Comparison of ENCODE assay signal across 23 cellular contexts in the genomic region with DNA sequence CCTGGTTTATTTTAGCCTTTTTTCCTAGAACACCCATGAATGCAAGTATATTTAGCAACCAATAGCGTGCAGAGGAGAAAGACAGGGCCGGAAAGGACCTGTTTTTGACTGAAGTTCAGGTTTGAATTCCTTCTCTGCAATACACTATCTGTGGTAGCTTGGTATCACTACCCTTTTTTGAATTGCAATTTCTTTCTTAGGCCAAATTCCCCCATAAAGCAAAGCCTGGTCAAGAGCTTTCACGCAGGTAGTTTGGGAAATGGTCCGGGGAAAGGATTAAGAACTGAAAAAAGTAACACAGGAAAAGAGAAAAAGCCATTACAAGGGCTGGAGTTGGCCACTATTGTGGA. TPM values are rescaled to one million over a fixed set of nuclear protein-coding genes. Genes with fewer than 3 reads are reported as not detected.
"Had no signal": no experiment of that assay in that cellular context is flagged by ENCODE, and none has a peak within 500 bp of the region (broad histone marks: within the 10 kb centered on the region; RNA-seq: fewer than 3 reads in every experiment).

No MANE protein-coding gene starts in this region.

- H3K27me3 ChIP-seq: gastrocnemius medialis, heart left ventricle, ovary, tibial nerve, upper lobe of left lung had no signal

- H3K4me3 ChIP-seq: dorsolateral prefrontal cortex, gastrocnemius medialis, left lung, ovary, psoas muscle, skin epidermis, spleen, thoracic aorta, tibial nerve, upper lobe of left lung had no signal

- H3K9me3 ChIP-seq: left lung, psoas muscle, upper lobe of left lung had no signal

- DNase-seq: dorsolateral prefrontal cortex; effector CD4-positive, alpha-beta T cell; gastrocnemius medialis; heart left ventricle; hippocampal formation; left cardiac atrium; left lung; mesendoderm; midbrain; naive thymus-derived CD4-positive, alpha-beta T cell; nephron progenitor cell; nucleus accumbens; ovary; posterior cingulate gyrus; psoas muscle; right cardiac atrium; spleen; stimulated activated naive B cell treated with anti-CD40 and anti-IgM and Interleukin-4, amounts not matched to agents 10 μg/mL and 1 μg/mL and 100 μg/mL, for 72 hours; upper lobe of left lung had no signal

- H3K27ac ChIP-seq: dorsolateral prefrontal cortex, gastrocnemius medialis, ovary, psoas muscle, skin epidermis, spleen, thoracic aorta, tibial nerve, upper lobe of left lung had no signal

- H3K4me1 ChIP-seq: left lung, psoas muscle, spleen had no signal

- H3K36me3 ChIP-seq: gastrocnemius medialis, heart left ventricle, left lung, ovary, spleen, thoracic aorta, tibial nerve, upper lobe of left lung had no signal

- ATAC-seq: gastrocnemius medialis; heart left ventricle; left lung; naive thymus-derived CD4-positive, alpha-beta T cell; psoas muscle; stimulated activated naive B cell treated with anti-CD40 and anti-IgM and Interleukin-4, amounts not matched to agents 10 μg/mL and 1 μg/mL and 100 μg/mL, for 72 hours had no signal

RNA-seq across cellular contexts. Expression of a gene that starts 38.8 kb away (rescaled TPM):
- total RNA-seq: lung microvascular endothelial cell; naive thymus-derived CD4-positive, alpha-beta T cell had no signal
- polyA plus RNA-seq: naive thymus-derived CD4-positive, alpha-beta T cell had no signal

RNA-seq across cellular contexts. Expression of a gene that starts 54.0 kb away (rescaled TPM):
- polyA plus RNA-seq: naive thymus-derived CD4-positive, alpha-beta T cell had no signal
